ENCODE assay signal across 8 cellular contexts in genomic region chr1:161530671-161531609, GRCh38. TPM values are rescaled to one million over a fixed set of nuclear protein-coding genes. Genes with fewer than 3 reads are reported as not detected.
DNase-seq lines count a peak whose midpoint lies in the region; ATAC-seq lines count a peak whose summit lies in the region.
"Not testable (repeated sequence)": the region's sequence is repeated elsewhere in the genome, so short reads cannot be mapped to it uniquely, and the experiment has no call there.

No MANE protein-coding gene starts in this region.

- ATAC-seq in HG02642 (IDR thresholded peaks at IDR 0.05; ENCODE audit: poor library complexity, unreplicated experiment), result peak; percentile 73

- H3K27me3 Mint-ChIP-seq in activated naive CD8-positive, alpha-beta T cell, result not testable (repeated sequence)

- peak overlapping the region; percentile 98 for H3K27ac Mint-ChIP-seq in activated naive CD8-positive, alpha-beta T cell

- H3K9me3 Mint-ChIP-seq in activated naive CD8-positive, alpha-beta T cell (ENCODE audit: low read depth), result not testable (repeated sequence)

- H3K36me3 Mint-ChIP-seq in activated naive CD8-positive, alpha-beta T cell, result not testable (repeated sequence)

- DNase-seq in GM03348 (ENCODE audit: low spot score) (peak; percentile 76), NCI-H1092 treated with DMSO at 0.1 percent for 48 hours (lab: John Stamatoyannopoulos, UW) (peak; percentile 96), SKM-1 treated with dmso at 0.1 percent for 144 hours (lab: John Stamatoyannopoulos, UW; ENCODE audit: unreplicated experiment) (peak; percentile 97), glomerular visceral epithelial cell (ENCODE audit: extremely low spot score) (peak; percentile 94), occipital lobe (lab: John Stamatoyannopoulos, UW) (peak; percentile 95), superior temporal gyrus (ENCODE audit: extremely low spot score) (peak; percentile 94)

- H3K4me1 Mint-ChIP-seq in activated naive CD8-positive, alpha-beta T cell (ENCODE audit: low read depth), result peaks cover 24% of the 10 kb centered on the region

- H3K4me3 Mint-ChIP-seq in activated naive CD8-positive, alpha-beta T cell, result peak overlapping the region; percentile 96

RNA-seq across cellular contexts. Expression of gene HSPA6, which starts 6.6 kb away (rescaled TPM):
- 0.31 TPM for total RNA-seq in occipital lobe

RNA-seq across cellular contexts. Expression of gene FCGR3A, which starts 18.7 kb away (rescaled TPM):
- 4.7 TPM for total RNA-seq in occipital lobe

RNA-seq across cellular contexts. Expression of gene FCGR2A, which starts 25.7 kb away (rescaled TPM):
- total RNA-seq in occipital lobe, result 8.4 TPM

Comparison
In these comparisons a context has a peak if more than half of its experiments do, and no peak if none do; other contexts are left out.
1. Peak in every context shown above with its lines: DNase-seq and ATAC-seq.